20 cellular contexts compared by ENCODE assay signal in genomic region chr3:188303286-188303799, GRCh38.
"Had no signal": no experiment of that assay in that cellular context is flagged by ENCODE, and none has a peak within 500 bp of the region (broad histone marks: within the 10 kb centered on the region; RNA-seq: fewer than 3 reads in every experiment).

No MANE protein-coding gene starts in this region.

- H3K4me3 ChIP-seq: coronary artery, hepatocyte, lung, spleen had no signal

- H3K9me3 Mint-ChIP-seq: naive thymus-derived CD4-positive, alpha-beta T cell had no signal

- H3K9me3 ChIP-seq: spleen had no signal

- H3K4me3 Mint-ChIP-seq: activated CD8-positive, alpha-beta T cell treated with anti-CD3 and anti-CD28 coated beads, Interleukin-2, amount 10 ng/mL, durations not matched to agents 7 days and 5 days; naive thymus-derived CD4-positive, alpha-beta T cell had no signal

- H3K27ac Mint-ChIP-seq: activated CD8-positive, alpha-beta T cell treated with anti-CD3 and anti-CD28 coated beads, Interleukin-2, amount 10 ng/mL, durations not matched to agents 7 days and 5 days; naive thymus-derived CD4-positive, alpha-beta T cell; progenitor cell of endocrine pancreas; stimulated activated naive B cell treated with anti-CD40 and anti-IgM and Interleukin-4, amounts not matched to agents 10 μg/mL and 1 μg/mL and 100 μg/mL, for 72 hours had no signal

- H3K27me3 ChIP-seq: hepatocyte, spleen had no signal

- ATAC-seq: activated CD8-positive, alpha-beta T cell treated with anti-CD3 and anti-CD28 coated beads, Interleukin-2, amount 10 ng/mL, durations not matched to agents 7 days and 5 days; naive thymus-derived CD4-positive, alpha-beta T cell; right cardiac atrium had no signal

- H3K27ac ChIP-seq: coronary artery, epithelial cell of prostate, hepatocyte, spleen had no signal

- H3K27me3 Mint-ChIP-seq: progenitor cell of endocrine pancreas; stimulated activated naive B cell treated with anti-CD40 and anti-IgM and Interleukin-4, amounts not matched to agents 10 μg/mL and 1 μg/mL and 100 μg/mL, for 72 hours had no signal

- DNase-seq: activated CD4-positive, alpha-beta T cell treated with anti-CD3 and anti-CD28 coated beads for 4 hours; activated CD8-positive, alpha-beta memory T cell treated with anti-CD3 and anti-CD28 coated beads, Interleukin-2, amount 50 U/mL, for 48 hours; activated CD8-positive, alpha-beta T cell treated with anti-CD3 and anti-CD28 coated beads, Interleukin-2, amount 10 ng/mL, durations not matched to agents 7 days and 5 days; activated naive CD4-positive, alpha-beta T cell treated with Interleukin-2 at 50 U/mL for 16 hours; caudate nucleus; effector CD4-positive, alpha-beta T cell; kidney glomerular epithelial cell; naive thymus-derived CD4-positive, alpha-beta T cell; right cardiac atrium; spleen; stimulated activated CD4-positive, alpha-beta T cell treated with anti-CD3 and anti-CD28 coated beads, Interleukin-1b, Interleukin-23, amount 100 ng/mL, for 48 hours; stimulated activated naive B cell treated with anti-CD40 and anti-IgM and Interleukin-4, amounts not matched to agents 10 μg/mL and 1 μg/mL and 100 μg/mL, for 72 hours; substantia nigra; T1000; trophoblast cell had no signal
